Comparison of ENCODE assay signal across 8 cellular contexts in the genomic region with DNA sequence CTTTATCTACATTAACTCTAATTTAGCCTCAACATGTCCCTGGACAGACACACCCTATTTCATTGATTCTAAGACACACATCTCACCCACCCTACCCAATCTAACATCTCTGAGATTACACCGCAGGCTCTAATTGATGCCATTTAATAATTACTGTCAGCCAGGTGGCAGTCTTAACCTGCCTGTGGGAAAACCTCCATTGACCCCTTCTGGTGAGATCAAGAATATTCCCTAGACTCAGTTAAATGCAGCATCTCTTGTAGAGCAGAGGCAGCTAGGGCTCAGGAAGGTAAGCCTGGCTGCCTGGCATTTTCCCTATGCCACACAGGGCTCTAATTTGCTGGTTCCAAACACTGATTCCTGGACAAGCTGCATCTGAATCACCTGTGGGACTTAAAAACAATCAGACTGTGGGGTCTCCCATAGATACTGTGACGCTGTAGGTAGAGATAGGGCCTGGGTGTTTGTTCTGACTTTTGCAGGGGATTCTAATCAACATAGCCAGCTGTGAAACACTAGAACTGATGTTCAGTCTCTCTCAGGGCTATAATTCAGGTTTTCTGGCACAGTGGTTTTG. TPM values are rescaled to one million over a fixed set of nuclear protein-coding genes. Genes with fewer than 3 reads are reported as not detected.
A peak's percentile ranks its signal among the peaks of the same experiment; 100 is the strongest.
DNase-seq lines count a peak whose midpoint lies in the region; ATAC-seq and TF ChIP-seq lines count a peak whose summit lies in the region.

No MANE protein-coding gene starts in this region.

- POLR2A ChIA-PET in HEK293T (lab: Yijun Ruan, JAX), result interaction anchor here (1.5 to 2.1 kb wide), 2 partner anchors 9 to 14 kb away, joined by 6 to 7 read pairs; no protein-coding TSS in a partner anchor

- H3K27ac Mint-ChIP-seq in stimulated activated memory B cell treated with anti-CD40 and anti-IgM and Interleukin-4, amounts not matched to agents 10 μg/mL and 1 μg/mL and 100 μg/mL, for 72 hours, result peak overlapping the region; percentile 23

- H3K79me2 ChIP-seq in OCI-LY3 (ENCODE audit: low read length), result no peaks in the 10 kb centered on the region

- no peak overlapping the region for H3K9ac ChIP-seq in OCI-LY3 (ENCODE audit: low read length)

- WGBS in lower leg skin, 2 donors, result 64 to 66% methylated on average over 2 of the region's 2 CpGs

- intact Hi-C loops in lower leg skin (cut with DNase I; ENCODE audit: low total_unique reads), result no loop called here

- CTCF ChIA-PET in HEK293T (lab: Yijun Ruan, JAX), result interaction anchor here (0.6 to 3.1 kb wide), 10 partner anchors 9 to 1057 kb away, joined by 3 to 10 read pairs (median 4); no protein-coding TSS in a partner anchor

- peak; percentile 78 for TF ChIP-seq CTCF in OCI-LY3 (IDR thresholded peaks at IDR 0.05; ENCODE audit: low read depth, low read length)
- TF ChIP-seq CTCF in lower leg skin (IDR thresholded peaks at IDR 0.05), result no peak

- H2AFZ ChIP-seq in OCI-LY3 (ENCODE audit: low read depth, low read length), result no peak overlapping the region

- H3K27me3 Mint-ChIP-seq in stimulated activated memory B cell treated with anti-CD40 and anti-IgM and Interleukin-4, amounts not matched to agents 10 μg/mL and 1 μg/mL and 100 μg/mL, for 72 hours, result peaks cover 22% of the 10 kb centered on the region

- no peak overlapping the region for H3K27ac ChIP-seq in OCI-LY3 (ENCODE audit: low read length)

- no peaks in the 10 kb centered on the region for H3K27me3 ChIP-seq in OCI-LY3 (ENCODE audit: low read depth, low read length)

- no peaks in the 10 kb centered on the region for H3K4me1 ChIP-seq in OCI-LY3 (ENCODE audit: low read length)

- no peaks in the 10 kb centered on the region for H3K9me3 ChIP-seq in OCI-LY3 (ENCODE audit: insufficient read depth, low read length)

- H4K20me1 ChIP-seq in OCI-LY3 (ENCODE audit: insufficient read depth, low read length), result no peaks in the 10 kb centered on the region

- peaks cover 9% of the 10 kb centered on the region for H3K4me1 Mint-ChIP-seq in stimulated activated memory B cell treated with anti-CD40 and anti-IgM and Interleukin-4, amounts not matched to agents 10 μg/mL and 1 μg/mL and 100 μg/mL, for 72 hours

- H3K4me2 ChIP-seq in OCI-LY3 (ENCODE audit: low read length), result no peak overlapping the region

- TF ChIP-seq POLR2A in lower leg skin (IDR thresholded peaks at IDR 0.05), result no peak

- H3K36me3 ChIP-seq in OCI-LY3 (replicated peaks; ENCODE audit: low read depth, low read length), result peaks cover 2% of the 10 kb centered on the region

- H3K4me3 Mint-ChIP-seq in stimulated activated memory B cell treated with anti-CD40 and anti-IgM and Interleukin-4, amounts not matched to agents 10 μg/mL and 1 μg/mL and 100 μg/mL, for 72 hours, result no peak overlapping the region

- ATAC-seq in esophagus mucosa, result peak; percentile 47
- ATAC-seq in stimulated activated memory B cell treated with anti-CD40 and anti-IgM and Interleukin-4, amounts not matched to agents 10 μg/mL and 1 μg/mL and 100 μg/mL, for 72 hours, result peak; percentile 51
- ATAC-seq in GM21447 (IDR thresholded peaks at IDR 0.05; ENCODE audit: unreplicated experiment), result no peak
- ATAC-seq in GM18873 (IDR thresholded peaks at IDR 0.05; ENCODE audit: low FRiP score, unreplicated experiment), result no peak

- peaks cover 15% of the 10 kb centered on the region for H3K36me3 Mint-ChIP-seq in stimulated activated memory B cell treated with anti-CD40 and anti-IgM and Interleukin-4, amounts not matched to agents 10 μg/mL and 1 μg/mL and 100 μg/mL, for 72 hours

- H3K9me3 Mint-ChIP-seq in stimulated activated memory B cell treated with anti-CD40 and anti-IgM and Interleukin-4, amounts not matched to agents 10 μg/mL and 1 μg/mL and 100 μg/mL, for 72 hours, result no peaks in the 10 kb centered on the region

- peak; percentile 84 for DNase-seq in COR-L47 (lab: John Stamatoyannopoulos, UW)
- DNase-seq in HEK293T (ENCODE audit: extremely low spot score), result peak; percentile 54
- DNase-seq in lower leg skin (ENCODE audit: low spot score in 2 of 2), result no peak

- no peak overlapping the region for H3K4me3 ChIP-seq in OCI-LY3 (ENCODE audit: low read length)
- no peak overlapping the region for H3K4me3 ChIP-seq in lower leg skin (ENCODE audit: low read depth, poor library complexity, severe bottlenecking)

TF ChIP-seq in HEK293T, 16 proteins besides CTCF, POLR2A, EP300 and RAD21:
- TF ChIP-seq CTBP1 (IDR thresholded peaks at IDR 0.05; ENCODE audit: borderline replicate concordance) (no peak), ARNT (IDR thresholded peaks at IDR 0.05) (no peak), BHLHE40 (IDR thresholded peaks at IDR 0.05; ENCODE audit: borderline replicate concordance) (no peak), FOXK2 (IDR thresholded peaks at IDR 0.05) (no peak), SUZ12 (IDR thresholded peaks at IDR 0.05) (no peak), NFRKB (IDR thresholded peaks at IDR 0.05) (no peak), FOXM1 (IDR thresholded peaks at IDR 0.05; ENCODE audit: borderline replicate concordance) (no peak), FOXA1 (IDR thresholded peaks at IDR 0.05) (no peak), HDGF (IDR thresholded peaks at IDR 0.05; ENCODE audit: borderline replicate concordance) (no peak), ZNF384 (IDR thresholded peaks at IDR 0.05) (no peak), SP1 (IDR thresholded peaks at IDR 0.05) (no peak), ELF4 (IDR thresholded peaks at IDR 0.05) (no peak), TARDBP (IDR thresholded peaks at IDR 0.05) (no peak), LEF1 (IDR thresholded peaks at IDR 0.05; ENCODE audit: borderline replicate concordance) (no peak), L3MBTL2 (conservative IDR thresholded peaks at IDR 0.05) (no peak)
- TF ChIP-seq, protein P1, sequence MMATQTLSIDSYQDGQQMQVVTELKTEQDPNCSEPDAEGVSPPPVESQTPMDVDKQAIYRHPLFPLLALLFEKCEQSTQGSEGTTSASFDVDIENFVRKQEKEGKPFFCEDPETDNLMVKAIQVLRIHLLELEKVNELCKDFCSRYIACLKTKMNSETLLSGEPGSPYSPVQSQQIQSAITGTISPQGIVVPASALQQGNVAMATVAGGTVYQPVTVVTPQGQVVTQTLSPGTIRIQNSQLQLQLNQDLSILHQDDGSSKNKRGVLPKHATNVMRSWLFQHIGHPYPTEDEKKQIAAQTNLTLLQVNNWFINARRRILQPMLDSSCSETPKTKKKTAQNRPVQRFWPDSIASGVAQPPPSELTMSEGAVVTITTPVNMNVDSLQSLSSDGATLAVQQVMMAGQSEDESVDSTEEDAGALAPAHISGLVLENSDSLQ (IDR thresholded peaks at IDR 0.05), result no peak
TF ChIP-seq in HEK293T: peak in this region for 0.

RNA-seq across cellular contexts. Expression of a gene that starts 14.3 kb away (rescaled TPM):
- 41.8 TPM for total RNA-seq in esophagus mucosa
- 10 to 100 TPM; 38.5 to 53.8 (median 41.5) TPM for total RNA-seq in lower leg skin

RNA-seq across cellular contexts. Expression of a gene that starts 14.8 kb away (rescaled TPM):
- not detected for total RNA-seq in esophagus mucosa
- total RNA-seq in lower leg skin, result 1 to 10 TPM in 1 of 4 donors, under 1 TPM in 1, not detected in 2; 0.17 to 1.1 TPM

RNA-seq across cellular contexts. Expression of a gene that starts 51.8 kb away (rescaled TPM):
- total RNA-seq in esophagus mucosa, result 0.36 TPM
- total RNA-seq in lower leg skin, result 1 to 10 TPM in 1 of 4 donors, under 1 TPM in 3; 0.21 to 1.1 (median 0.57) TPM

Comparison
In these comparisons a context has a peak if more than half of its experiments do, and no peak if none do; other contexts are left out.
1. DNase-seq: peak in COR-L47 (single experiment) and HEK293T (single experiment); none in lower leg skin (0 of 2).
2. ATAC-seq: peak in esophagus mucosa (single experiment) and stimulated activated memory B cell treated with anti-CD40 and anti-IgM and Interleukin-4, amounts not matched to agents 10 μg/mL and 1 μg/mL and 100 μg/mL, for 72 hours (single experiment); none in GM21447 (single experiment) and GM18873 (single experiment).